ENCODE assay signal across 8 cellular contexts in genomic region chr6:28142446-28142845, GRCh38. TPM values are rescaled to one million over a fixed set of nuclear protein-coding genes. Genes with fewer than 3 reads are reported as not detected.
A peak's percentile ranks its signal among the peaks of the same experiment; 100 is the strongest.
DNase-seq lines count a peak whose midpoint lies in the region; FAIRE-seq and TF ChIP-seq lines count a peak whose summit lies in the region.

No MANE protein-coding gene starts in this region.

- H3K27ac Mint-ChIP-seq in activated T-cell treated with anti-CD3 and anti-CD28 coated beads, Interleukin-2, amount 50 U/mL, for 24 hours, result peak overlapping the region; percentile 93
- H3K27ac Mint-ChIP-seq in activated naive CD8-positive, alpha-beta T cell, result peak overlapping the region; percentile 93

- peaks cover 64% of the 10 kb centered on the region for H3K4me1 Mint-ChIP-seq in activated T-cell treated with anti-CD3 and anti-CD28 coated beads, Interleukin-2, amount 50 U/mL, for 24 hours (ENCODE audit: low read depth)
- H3K4me1 Mint-ChIP-seq in activated naive CD8-positive, alpha-beta T cell (ENCODE audit: low read depth), result peaks cover 70% of the 10 kb centered on the region

- H4K20me1 ChIP-seq in keratinocyte (ENCODE audit: control insufficient read depth, extremely low read depth, insufficient read depth, low read length), result no peaks in the 10 kb centered on the region

- H3K79me2 ChIP-seq in keratinocyte (ENCODE audit: control insufficient read depth, insufficient read depth, low read length), result peaks cover 32% of the 10 kb centered on the region

- H2AFZ ChIP-seq in keratinocyte (ENCODE audit: control insufficient read depth, low read length), result peak overlapping the region; percentile 98

- H3K9me3 Mint-ChIP-seq in activated T-cell treated with anti-CD3 and anti-CD28 coated beads, Interleukin-2, amount 50 U/mL, for 24 hours, result no peaks in the 10 kb centered on the region
- no peaks in the 10 kb centered on the region for H3K9me3 Mint-ChIP-seq in activated naive CD8-positive, alpha-beta T cell (ENCODE audit: low read depth)

- TF ChIP-seq CTCF in keratinocyte (optimal IDR thresholded peaks at IDR 0.05 in 1 of 3, IDR thresholded peaks at IDR 0.05 in 1 of 3, conservative IDR thresholded peaks at IDR 0.05 in 1 of 3; ENCODE audit: extremely low read depth in 1 of 3, insufficient read depth in 2 of 3, low read length in 3 of 3), result no peak

- H3K4me3 ChIP-seq in keratinocyte (ENCODE audit: control insufficient read depth in 2 of 3, extremely low read depth in 1 of 3, insufficient read depth in 2 of 3, low read depth in 1 of 3, low read length in 3 of 3) (peak overlapping the region; percentile 87 to 94 (median 89)), thymus (ENCODE audit: low read length) (peak overlapping the region; percentile 78)

- H3K27me3 Mint-ChIP-seq in activated T-cell treated with anti-CD3 and anti-CD28 coated beads, Interleukin-2, amount 50 U/mL, for 24 hours, result no peaks in the 10 kb centered on the region
- H3K27me3 Mint-ChIP-seq in activated naive CD8-positive, alpha-beta T cell, result no peaks in the 10 kb centered on the region

- H3K9me1 ChIP-seq in keratinocyte (ENCODE audit: control insufficient read depth, extremely low read depth, insufficient read depth, low read length), result no peaks in the 10 kb centered on the region

- peak overlapping the region; percentile 83 for H3K4me2 ChIP-seq in keratinocyte (ENCODE audit: control insufficient read depth, extremely low read depth, insufficient read depth, low read depth, low read length)

- H3K4me1 ChIP-seq in keratinocyte (ENCODE audit: control insufficient read depth, extremely low read depth, insufficient read depth, low read length), result peaks cover 12% of the 10 kb centered on the region
- peaks cover 13% of the 10 kb centered on the region for H3K4me1 ChIP-seq in thymus (ENCODE audit: control insufficient read depth, insufficient read depth, low read length)

- H3K9ac ChIP-seq in keratinocyte (ENCODE audit: control insufficient read depth, extremely low read depth, insufficient read depth, low read length), result peak overlapping the region; percentile 91

- peak overlapping the region; percentile 96 for H3K4me3 Mint-ChIP-seq in activated T-cell treated with anti-CD3 and anti-CD28 coated beads, Interleukin-2, amount 50 U/mL, for 24 hours
- H3K4me3 Mint-ChIP-seq in activated naive CD8-positive, alpha-beta T cell, result peak overlapping the region; percentile 95

- DNase-seq in activated T-cell treated with anti-CD3 and anti-CD28 coated beads, Interleukin-2, amount 50 U/mL, for 24 hours, result no peak
- DNase-seq in activated T-cell treated with anti-CD3 and anti-CD28 coated beads, Interleukin-2, amount 50 U/mL, for 48 hours, result no peak
- DNase-seq in keratinocyte (ENCODE audit: low read depth, low spot score), result no peak
- no peak for DNase-seq in NCI-H524 (lab: John Stamatoyannopoulos, UW)
- DNase-seq in SW480 (ENCODE audit: low spot score), result no peak
- DNase-seq in NCI-H2227 treated with DMSO at 0.1 percent for 48 hours (lab: John Stamatoyannopoulos, UW), result no peak

- H3K27me3 ChIP-seq in keratinocyte (ENCODE audit: control insufficient read depth, extremely low read depth, insufficient read depth, low read length) (no peaks in the 10 kb centered on the region), thymus (ENCODE audit: control insufficient read depth, insufficient read depth) (no peaks in the 10 kb centered on the region)

- 42% methylated on average over 4 of the region's 4 CpGs for WGBS in thymus

- dilution Hi-C loops in keratinocyte (cut with MboI; ENCODE audit: extremely low pct_ligation_motif_present, low sequenced_read_pairs), result no loop called here

- peak overlapping the region; percentile 72 for H3K27ac ChIP-seq in keratinocyte (ENCODE audit: control insufficient read depth, insufficient read depth, low read length)
- no peak overlapping the region for H3K27ac ChIP-seq in thymus (ENCODE audit: low read depth)

- no peak for FAIRE-seq in keratinocyte (lab: Jason Lieb, UNC)

- H3K9me3 ChIP-seq in keratinocyte (ENCODE audit: control insufficient read depth, low read depth, low read length) (no peaks in the 10 kb centered on the region), thymus (ENCODE audit: control insufficient read depth) (no peaks in the 10 kb centered on the region)

- peaks cover 49% of the 10 kb centered on the region for H3K36me3 Mint-ChIP-seq in activated T-cell treated with anti-CD3 and anti-CD28 coated beads, Interleukin-2, amount 50 U/mL, for 24 hours (ENCODE audit: low read depth)
- H3K36me3 Mint-ChIP-seq in activated naive CD8-positive, alpha-beta T cell, result peaks cover 16% of the 10 kb centered on the region

- H3K36me3 ChIP-seq in keratinocyte (ENCODE audit: control insufficient read depth in 2 of 2, extremely low read depth in 1 of 2, insufficient read depth in 2 of 2, low read length in 2 of 2) (peaks cover 0 to 2% of the 10 kb centered on the region in 2 experiments), thymus (ENCODE audit: control insufficient read depth, insufficient read depth) (peaks cover 3% of the 10 kb centered on the region)

RNA-seq across cellular contexts. Expression of gene ZKSCAN8, which starts 0.8 kb away (rescaled TPM):
- 5.4 to 6.4 TPM (median 5.7 TPM) in 3 replicates for polyA plus RNA-seq in keratinocyte
- 2.1 TPM for polyA plus RNA-seq in keratinocyte (2011; ENCODE audit: low read depth)
- polyA plus RNA-seq in keratinocyte (2011; cell fraction: cytosol; rRNA removed), result 2.0 and 3.8 TPM in 2 replicates
- 21.5 TPM in 2 replicates for polyA plus RNA-seq in keratinocyte (2011; cell fraction: nucleus; rRNA removed)
- polyA plus RNA-seq in keratinocyte (2012; ENCODE audit: low replicate concordance), result 3.4 and 3.8 TPM in 2 replicates
- polyA minus RNA-seq in keratinocyte, result 4.3 to 14.8 TPM (median 10.7 TPM) in 3 replicates
- polyA minus RNA-seq in keratinocyte (2011; cell fraction: cytosol; rRNA and poly(A)+ RNA removed), result 4.0 TPM
- polyA minus RNA-seq in keratinocyte (2011; cell fraction: nucleus; rRNA and poly(A)+ RNA removed), result 8.9 and 19.5 TPM in 2 replicates
- polyA plus RNA-seq in thymus, result 5.3 TPM

RNA-seq across cellular contexts. Expression of gene ZSCAN16, which starts 18.0 kb away (rescaled TPM):
- polyA plus RNA-seq in keratinocyte (0.99 to 1.5 TPM (median 1.0 TPM) in 3 replicates), thymus (15.4 TPM)
- polyA plus RNA-seq in keratinocyte (2011; ENCODE audit: low read depth), result 3.9 TPM
- polyA plus RNA-seq in keratinocyte (2011; cell fraction: cytosol; rRNA removed), result 0.49 and 0.70 TPM in 2 replicates
- polyA plus RNA-seq in keratinocyte (2011; cell fraction: nucleus; rRNA removed), result 1.00 and 1.8 TPM in 2 replicates
- polyA plus RNA-seq in keratinocyte (2012; ENCODE audit: low replicate concordance), result 0.95 and 3.1 TPM in 2 replicates
- 0.49 to 0.83 TPM in 2 of 3 replicates, not detected in the other for polyA minus RNA-seq in keratinocyte
- polyA minus RNA-seq in keratinocyte (2011; cell fraction: cytosol; rRNA and poly(A)+ RNA removed), result not detected
- polyA minus RNA-seq in keratinocyte (2011; cell fraction: nucleus; rRNA and poly(A)+ RNA removed), result 0.32 and 0.62 TPM in 2 replicates
